8 cellular contexts compared by ENCODE assay signal in the genomic region with DNA sequence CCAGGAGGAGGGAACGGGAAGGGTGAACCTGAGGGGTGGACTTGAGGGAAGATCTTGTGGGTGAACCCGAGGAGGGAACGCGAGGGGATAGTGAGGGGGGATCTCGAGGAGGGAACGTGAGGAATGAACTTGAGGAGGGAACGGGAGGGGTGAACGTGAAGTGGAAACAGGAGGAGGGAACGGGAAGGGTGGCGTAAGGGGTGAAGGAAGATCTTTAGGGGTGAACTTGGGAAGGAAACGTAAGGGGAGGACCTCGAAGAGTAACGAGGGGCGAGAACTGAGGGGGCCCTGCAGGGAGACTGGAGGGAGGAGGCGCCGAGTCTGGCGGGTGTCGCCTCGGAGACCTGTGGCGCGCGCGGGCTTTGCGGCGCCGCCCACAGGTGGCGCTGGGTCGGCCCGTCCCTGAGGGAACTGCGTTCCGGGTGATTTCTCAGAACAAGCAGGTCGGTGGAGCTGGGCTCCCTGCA.
DNase-seq lines count a peak whose midpoint lies in the region; ATAC-seq and TF ChIP-seq lines count a peak whose summit lies in the region.

No MANE protein-coding gene starts in this region.

- H3K27ac ChIP-seq in MM.1S (ENCODE audit: low read length): no peak overlapping the region

- H4K20me1 ChIP-seq in MM.1S (ENCODE audit: insufficient read depth, low read length): no peaks in the 10 kb centered on the region

- H3K27me3 Mint-ChIP-seq in dendritic cell treated with granulocyte-macrophage colony-stimulating factor and Interleukin-4, amounts not matched to agents 40 ng/mL and 50 ng/mL, for 4 days: peaks cover 57% of the 10 kb centered on the region
- H3K27me3 Mint-ChIP-seq in nephron progenitor cell (ENCODE audit: low read depth, poor library complexity): peaks cover 47% of the 10 kb centered on the region

- DNase-seq in activated T-cell treated with anti-CD3 and anti-CD28 coated beads for 48 hours (ENCODE audit: low read depth): peak; percentile 12
- DNase-seq in activated T-cell treated with anti-CD3 and anti-CD28 coated beads, Interleukin-2, amount 50 U/mL, for 1 hour: no peak
- peak; percentile 58 for DNase-seq in MM.1S
- DNase-seq in nephron progenitor cell: peak; percentile 68
- DNase-seq in OCI-M1 (lab: John Stamatoyannopoulos, UW): no peak

- H3K4me1 ChIP-seq in MM.1S (ENCODE audit: low read length): no peaks in the 10 kb centered on the region

- no peaks in the 10 kb centered on the region for H3K79me2 ChIP-seq in MM.1S (ENCODE audit: low read length)

- peak overlapping the region; percentile 75 for H3K4me3 ChIP-seq in MM.1S (ENCODE audit: low read length)

- no peak overlapping the region for H3K27ac Mint-ChIP-seq in dendritic cell treated with granulocyte-macrophage colony-stimulating factor and Interleukin-4, amounts not matched to agents 40 ng/mL and 50 ng/mL, for 4 days
- H3K27ac Mint-ChIP-seq in nephron progenitor cell: no peak overlapping the region

- no peaks in the 10 kb centered on the region for H3K9me3 Mint-ChIP-seq in dendritic cell treated with granulocyte-macrophage colony-stimulating factor and Interleukin-4, amounts not matched to agents 40 ng/mL and 50 ng/mL, for 4 days
- no peaks in the 10 kb centered on the region for H3K9me3 Mint-ChIP-seq in nephron progenitor cell

- intact Hi-C loops in dendritic cell treated with granulocyte-macrophage colony-stimulating factor and Interleukin-4, amounts not matched to agents 40 ng/mL and 50 ng/mL, for 4 days (cut with micrococcal nuclease): no loop called here

- H3K4me2 ChIP-seq in MM.1S (ENCODE audit: low read depth, low read length): peak overlapping the region; percentile 79

- H3K9ac ChIP-seq in MM.1S (ENCODE audit: low read length): peak overlapping the region; percentile 55; the same call in 1 of the 2 replicates

- no peaks in the 10 kb centered on the region for H3K27me3 ChIP-seq in MM.1S (replicated peaks; ENCODE audit: insufficient read depth, low read length)

- no peaks in the 10 kb centered on the region for H3K36me3 Mint-ChIP-seq in dendritic cell treated with granulocyte-macrophage colony-stimulating factor and Interleukin-4, amounts not matched to agents 40 ng/mL and 50 ng/mL, for 4 days (ENCODE audit: low read depth)
- no peaks in the 10 kb centered on the region for H3K36me3 Mint-ChIP-seq in nephron progenitor cell (ENCODE audit: low read depth)

- no peaks in the 10 kb centered on the region for H3F3A ChIP-seq in MM.1S (ENCODE audit: insufficient read depth, low read length)

- 0 out of 2 replicates have a peak, but pooled peaks cover 3% of the 10 kb centered on the region for H3K9me3 ChIP-seq in MM.1S (replicated peaks; ENCODE audit: insufficient read depth, low read length)

- no peaks in the 10 kb centered on the region for H3K9me2 ChIP-seq in MM.1S (replicated peaks; ENCODE audit: insufficient read depth, low read length)

- peak; percentile 68 for TF ChIP-seq CTCF in MM.1S (IDR thresholded peaks at IDR 0.05; ENCODE audit: low read length)
- peak; percentile 51 for TF ChIP-seq CTCF in nephron progenitor cell (IDR thresholded peaks at IDR 0.05)

- peak overlapping the region; percentile 94 for H2AFZ ChIP-seq in MM.1S (ENCODE audit: low read length)

- H3K4me3 Mint-ChIP-seq in dendritic cell treated with granulocyte-macrophage colony-stimulating factor and Interleukin-4, amounts not matched to agents 40 ng/mL and 50 ng/mL, for 4 days: peak overlapping the region; percentile 59
- H3K4me3 Mint-ChIP-seq in nephron progenitor cell: peak overlapping the region; percentile 95

- no peaks in the 10 kb centered on the region for H3K36me3 ChIP-seq in MM.1S (replicated peaks; ENCODE audit: insufficient read depth, low read length)

- ATAC-seq in HG02571 (IDR thresholded peaks at IDR 0.05; ENCODE audit: unreplicated experiment) (no peak), GM18517 (IDR thresholded peaks at IDR 0.05; ENCODE audit: unreplicated experiment) (no peak)

- H3K4me1 Mint-ChIP-seq in dendritic cell treated with granulocyte-macrophage colony-stimulating factor and Interleukin-4, amounts not matched to agents 40 ng/mL and 50 ng/mL, for 4 days (ENCODE audit: low read depth): peaks cover 9% of the 10 kb centered on the region
- H3K4me1 Mint-ChIP-seq in nephron progenitor cell: peaks cover 9% of the 10 kb centered on the region

Comparison
In these comparisons a context has a peak if more than half of its experiments do, and no peak if none do; other contexts are left out.
1. DNase-seq: peak in activated T-cell treated with anti-CD3 and anti-CD28 coated beads for 48 hours (single experiment), MM.1S (single experiment) and nephron progenitor cell (single experiment); none in activated T-cell treated with anti-CD3 and anti-CD28 coated beads, Interleukin-2, amount 50 U/mL, for 1 hour (single experiment) and OCI-M1 (single experiment).